ENCODE assay signal across 18 cellular contexts in genomic region chr15:61654004-61654740, GRCh38.
A peak's percentile ranks its signal among the peaks of the same experiment; 100 is the strongest.
DNase-seq lines count a peak whose midpoint lies in the region; ATAC-seq, FAIRE-seq and TF ChIP-seq lines count a peak whose summit lies in the region.
"Had no signal": no experiment of that assay in that cellular context is flagged by ENCODE, and none has a peak within 500 bp of the region (broad histone marks: within the 10 kb centered on the region; RNA-seq: fewer than 3 reads in every experiment).

No MANE protein-coding gene starts in this region.

- H3K36me3 Mint-ChIP-seq in neural crest cell (ENCODE audit: low read depth): no peaks in the 10 kb centered on the region
- H3K36me3 Mint-ChIP-seq: CD8-positive, alpha-beta memory T cell had no signal

- no peaks in the 10 kb centered on the region for H3K27me3 ChIP-seq in colonic mucosa
- no peaks in the 10 kb centered on the region for H3K27me3 ChIP-seq in tibial artery
- H3K27me3 ChIP-seq: BE2C, MG63 had no signal

- H3K27ac Mint-ChIP-seq in neural crest cell (ENCODE audit: unreplicated experiment): peak overlapping the region; percentile 74

- H3K27ac ChIP-seq in colonic mucosa (no peak overlapping the region), tibial artery (peak overlapping the region; percentile 79 to 80)
- H3K27ac ChIP-seq: KMS-11 had no signal

- H3K4me1 Mint-ChIP-seq in neural crest cell: peaks cover 8% of the 10 kb centered on the region
- H3K4me1 Mint-ChIP-seq: CD8-positive, alpha-beta memory T cell had no signal

- ATAC-seq in HG02840 (IDR thresholded peaks at IDR 0.05; ENCODE audit: low FRiP score, unreplicated experiment) (no peak), HG03354 (IDR thresholded peaks at IDR 0.05; ENCODE audit: poor library complexity, severe bottlenecking, unreplicated experiment) (no peak)

- no peak overlapping the region for H3K4me3 Mint-ChIP-seq in neural crest cell
- H3K4me3 Mint-ChIP-seq: CD8-positive, alpha-beta memory T cell had no signal

- no peaks in the 10 kb centered on the region for H3K9me3 ChIP-seq in colonic mucosa
- H3K9me3 ChIP-seq in tibial artery: no peaks in the 10 kb centered on the region
- H3K9me3 ChIP-seq: BE2C had no signal

- no peaks in the 10 kb centered on the region for H3K27me3 Mint-ChIP-seq in neural crest cell (ENCODE audit: low read depth)

- DNase-seq in HT-29 (ENCODE audit: low spot score) (peak; percentile 44), colonic mucosa (peak; percentile 63), neural crest cell (ENCODE audit: low read depth, low spot score) (no peak), tibial artery (no peak), frontal cortex (ENCODE audit: low spot score in 2 of 2) (no peak), NCI-H187 (lab: John Stamatoyannopoulos, UW) (no peak)
- DNase-seq: BE2C; CD8-positive, alpha-beta memory T cell; DMS 273 treated with DMSO at 0.1 percent for 48 hours; MG63; NCI-H1105 treated with DMSO at 0.1 percent for 48 hours; NCI-H2029; NCI-H510A treated with DMSO at 0.1 percent for 48 hours; SHP77 treated with DMSO at 0.1 percent for 48 hours had no signal

- TF ChIP-seq CTCF in colonic mucosa (IDR thresholded peaks at IDR 0.05) (no peak), neural crest cell (conservative IDR thresholded peaks at IDR 0.05) (no peak), tibial artery (IDR thresholded peaks at IDR 0.05) (no peak)

- no peak overlapping the region for H3K4me3 ChIP-seq in colonic mucosa
- no peak overlapping the region for H3K4me3 ChIP-seq in tibial artery
- H3K4me3 ChIP-seq: MG63 had no signal

- intact Hi-C loops in colonic mucosa (cut with DNase I) (no loop called here), tibial artery (cut with DNase I; ENCODE audit: low total_unique reads) (no loop called here)

- H3K9ac ChIP-seq in colonic mucosa (ENCODE audit: low read depth in 2 of 2, low read length in 2 of 2): no peak overlapping the region
- H3K9ac ChIP-seq: KMS-11 had no signal

- H3K9me3 Mint-ChIP-seq in neural crest cell: peaks cover 4% of the 10 kb centered on the region
- H3K9me3 Mint-ChIP-seq: CD8-positive, alpha-beta memory T cell had no signal

- H3K36me3 ChIP-seq in colonic mucosa: no peaks in the 10 kb centered on the region
- no peaks in the 10 kb centered on the region for H3K36me3 ChIP-seq in tibial artery
- H3K36me3 ChIP-seq: BE2C, MG63 had no signal

- no peak for FAIRE-seq in frontal cortex (lab: Jason Lieb, UNC)
- FAIRE-seq: RCC 7860 had no signal

- H3K4me1 ChIP-seq in colonic mucosa: no peaks in the 10 kb centered on the region
- H3K4me1 ChIP-seq in tibial artery: peaks cover 0 to 13% (median 3%) of the 10 kb centered on the region in 4 donors
- H3K4me1 ChIP-seq: BE2C had no signal

Comparison
In these comparisons a context has a peak if more than half of its experiments do, and no peak if none do; other contexts are left out.
1. DNase-seq: peak in HT-29 (single experiment) and colonic mucosa (single experiment); none in neural crest cell (single experiment), tibial artery (0 of 2), frontal cortex (0 of 2) and NCI-H187 (0 of 2).